ENCODE assay signal across 8 cellular contexts in genomic region chr7:55366461-55367138, GRCh38. TPM values are rescaled to one million over a fixed set of nuclear protein-coding genes. Genes with fewer than 3 reads are reported as not detected.
DNase-seq lines count a peak whose midpoint lies in the region; ATAC-seq, FAIRE-seq and TF ChIP-seq lines count a peak whose summit lies in the region.

No MANE protein-coding gene starts in this region.

- ATAC-seq in GM21723 (IDR thresholded peaks at IDR 0.05; ENCODE audit: unreplicated experiment) (peak; percentile 25), esophagus mucosa (peak; percentile 17)

- H3F3A ChIP-seq in neural progenitor cell (ENCODE audit: low read depth): peaks cover 13% of the 10 kb centered on the region

- peaks cover 6% of the 10 kb centered on the region for H3K4me1 ChIP-seq in neural progenitor cell

- H3K79me2 ChIP-seq in neural progenitor cell (ENCODE audit: low read depth): no peaks in the 10 kb centered on the region

- peak overlapping the region; percentile 91 for H3K4me3 Mint-ChIP-seq in neural progenitor cell

- no peaks in the 10 kb centered on the region for H3K27me3 ChIP-seq in WERI-Rb-1 (ENCODE audit: insufficient read depth, low read depth, severe bottlenecking)
- H3K27me3 ChIP-seq in neural progenitor cell: no peaks in the 10 kb centered on the region

- H3K4me3 ChIP-seq in WERI-Rb-1 (ENCODE audit: low read depth, low read length) (peak overlapping the region; percentile 84), neural progenitor cell (peak overlapping the region; percentile 93)

- H3K36me3 Mint-ChIP-seq in neural progenitor cell: peaks cover 8% of the 10 kb centered on the region

- H3K36me3 ChIP-seq in KOPT-K1 (ENCODE audit: insufficient read depth, low read length) (no peaks in the 10 kb centered on the region), WERI-Rb-1 (peaks cover 13% of the 10 kb centered on the region), neural progenitor cell (no peaks in the 10 kb centered on the region)

- H3K9me3 ChIP-seq in KOPT-K1 (ENCODE audit: insufficient read depth, low read length, poor library complexity, severe bottlenecking) (no peaks in the 10 kb centered on the region), WERI-Rb-1 (ENCODE audit: severe bottlenecking) (no peaks in the 10 kb centered on the region), neural progenitor cell (ENCODE audit: low read depth) (no peaks in the 10 kb centered on the region)

- DNase-seq in EL (peak; percentile 16), WERI-Rb-1 (peak; percentile 12), neural progenitor cell (ENCODE audit: low spot score) (peak; percentile 17), DMS153 treated with DMSO at 0.1 percent for 48 hours (lab: John Stamatoyannopoulos, UW; ENCODE audit: unreplicated experiment) (no peak), urothelium cell line (ENCODE audit: low spot score) (no peak)

- peaks cover 37% of the 10 kb centered on the region for H3K4me1 Mint-ChIP-seq in neural progenitor cell

- TF ChIP-seq CTCF in WERI-Rb-1 (IDR thresholded peaks at IDR 0.05; ENCODE audit: low read depth, low read length): no peak
- TF ChIP-seq CTCF in neural progenitor cell (IDR thresholded peaks at IDR 0.05): no peak

- peaks cover 8% of the 10 kb centered on the region for H3K27me3 Mint-ChIP-seq in neural progenitor cell (ENCODE audit: insufficient read depth, low read depth)

- H3K27ac ChIP-seq in KOPT-K1 (ENCODE audit: low read depth, low read length, poor library complexity, severe bottlenecking) (peak overlapping the region; percentile 98), WERI-Rb-1 (peak overlapping the region; percentile 99), neural progenitor cell (peak overlapping the region; percentile 99)

- H2AFZ ChIP-seq in neural progenitor cell (replicated peaks): peak overlapping the region; percentile 88

- H3K4me2 ChIP-seq in neural progenitor cell: peak overlapping the region; percentile 83

- peak overlapping the region; percentile 83 for H3K27ac Mint-ChIP-seq in neural progenitor cell

- H3K9me3 Mint-ChIP-seq in neural progenitor cell: no peaks in the 10 kb centered on the region

- no peaks in the 10 kb centered on the region for H4K20me1 ChIP-seq in neural progenitor cell (ENCODE audit: low read depth)

- FAIRE-seq in urothelium cell line (lab: Jason Lieb, UNC): no peak

- H3K9ac ChIP-seq in neural progenitor cell: peak overlapping the region; percentile 98

RNA-seq across cellular contexts. Expression of gene LANCL2, which starts 1.5 kb away (rescaled TPM):
- total RNA-seq in esophagus mucosa (10.0 TPM), neural progenitor cell (ENCODE audit: low replicate concordance) (7.1 and 7.3 TPM in 2 replicates)

Comparison
In these comparisons a context has a peak if more than half of its experiments do, and no peak if none do; other contexts are left out.
1. DNase-seq: peak in EL (single experiment), WERI-Rb-1 (single experiment) and neural progenitor cell (single experiment); none in DMS153 treated with DMSO at 0.1 percent for 48 hours (single experiment) and urothelium cell line (single experiment).
2. Peak in every context shown above with its lines, with median percentiles within 50 percentile points of each other: H3K27ac ChIP-seq.